8 cellular contexts compared by ENCODE assay signal in genomic region chr12:12560587-12561304, GRCh38. TPM values are rescaled to one million over a fixed set of nuclear protein-coding genes. Genes with fewer than 3 reads are reported as not detected.
DNase-seq lines count a peak whose midpoint lies in the region; ATAC-seq and TF ChIP-seq lines count a peak whose summit lies in the region.

No MANE protein-coding gene starts in this region.

- H3K9ac ChIP-seq in liver (ENCODE audit: low read depth in 1 of 2, low read length in 2 of 2): peak overlapping the region; percentile 95 to 96

- peak in 3 of 4 experiments; percentile 17 to 30 (median 26) for DNase-seq in activated CD4-positive, CD25-positive, alpha-beta regulatory T cell (lab: John Stamatoyannopoulos, UW)
- DNase-seq in activated CD4-positive, CD25-positive, alpha-beta regulatory T cell treated with anti-CD3 and anti-CD28 coated beads, Interleukin-2, amount 50 U/mL, for 72 hours: no peak
- DNase-seq in NCI-H1694 treated with DMSO at 0.1 percent for 48 hours (lab: John Stamatoyannopoulos, UW) (peak; percentile 51), activated B cell treated with CpG ODN at 0.5 μM for 24 hours (no peak), retina (no peak)
- peak; percentile 33 for DNase-seq in stimulated activated CD8-positive, alpha-beta memory T cell treated with anti-CD3 and anti-CD28 coated beads, Interleukin-12 subunit alpha, Interleukin-12 subunit beta, amount 100 ng/mL, for 1 hour (ENCODE audit: low read depth)

- H3K27ac ChIP-seq in cingulate gyrus (ENCODE audit: low read depth, low read length): peak overlapping the region; percentile 100
- H3K27ac ChIP-seq in liver (ENCODE audit: low read depth in 1 of 2, low read length in 2 of 2): peak overlapping the region; percentile 98 to 99

- intact Hi-C loops in activated B cell treated with CpG ODN at 0.5 μM for 24 hours (cut with micrococcal nuclease): loop anchor here (1.0 to 5.0 kb wide), 3 partner anchors 16 to 203 kb away; partner anchors contain the start of gene BORCS5

- no peaks in the 10 kb centered on the region for H3K9me3 Mint-ChIP-seq in activated B cell treated with CpG ODN at 0.5 μM for 24 hours

- H3K36me3 ChIP-seq in liver (ENCODE audit: control insufficient read depth in 4 of 4, insufficient read depth in 3 of 4, low read depth in 1 of 4, low read length in 3 of 4): no peaks in the 10 kb centered on the region

- H3K27me3 ChIP-seq in liver (ENCODE audit: control insufficient read depth in 4 of 4, insufficient read depth in 4 of 4, low read length in 3 of 4): no peaks in the 10 kb centered on the region

- H3K27ac Mint-ChIP-seq in activated B cell treated with CpG ODN at 0.5 μM for 24 hours: peak overlapping the region; percentile 73

- CTCF ChIA-PET in activated B cell treated with CpG ODN at 0.5 μM for 24 hours (lab: Charles Lee): no interaction called here

- H3K4me1 Mint-ChIP-seq in activated B cell treated with CpG ODN at 0.5 μM for 24 hours: peaks cover 15% of the 10 kb centered on the region

- H3K9me3 ChIP-seq in liver (ENCODE audit: control insufficient read depth in 4 of 4, low read length in 3 of 4): no peaks in the 10 kb centered on the region

- peak; percentile 36 for ATAC-seq in activated B cell treated with CpG ODN at 0.5 μM for 24 hours (ENCODE audit: low read depth)

- peaks cover 3% of the 10 kb centered on the region for H3K27me3 Mint-ChIP-seq in activated B cell treated with CpG ODN at 0.5 μM for 24 hours

- H3K4me3 Mint-ChIP-seq in activated B cell treated with CpG ODN at 0.5 μM for 24 hours: peak overlapping the region; percentile 83

- POLR2A ChIA-PET in activated B cell treated with CpG ODN at 0.5 μM for 24 hours (lab: Charles Lee): interaction anchor here (1.1 kb wide), 1 partner anchor 165 kb away, joined by 5 read pairs; no protein-coding TSS in a partner anchor

- no peak for TF ChIP-seq CTCF in activated B cell treated with CpG ODN at 0.5 μM for 24 hours (IDR thresholded peaks at IDR 0.05)
- TF ChIP-seq CTCF in liver (IDR thresholded peaks at IDR 0.05; ENCODE audit: low read depth, low read length, missing input control): no peak

- H3K4me1 ChIP-seq in liver (ENCODE audit: control insufficient read depth in 4 of 4, insufficient read depth in 4 of 4, low read length in 3 of 4): peaks cover 0 to 20% (median 4%) of the 10 kb centered on the region in 4 donors

- TF ChIP-seq RAD21 in liver (IDR thresholded peaks at IDR 0.05): peak; percentile 31 to 47

- H3K36me3 Mint-ChIP-seq in activated B cell treated with CpG ODN at 0.5 μM for 24 hours (ENCODE audit: low read depth): no peaks in the 10 kb centered on the region

- WGBS in liver: 7% methylated on average over 9 of the region's 9 CpGs

- H3K4me3 ChIP-seq in liver (ENCODE audit: low read depth in 1 of 3, low read length in 3 of 3): peak overlapping the region; percentile 48 to 91 (median 87)

TF ChIP-seq in liver, 16 proteins besides CTCF, POLR2A, EP300 and RAD21:
- TF ChIP-seq SP1 (IDR thresholded peaks at IDR 0.05): peak; percentile 53
- TF ChIP-seq NR2F2 (IDR thresholded peaks at IDR 0.05): no peak
- peak; percentile 38 for TF ChIP-seq MAX (IDR thresholded peaks at IDR 0.05)
- TF ChIP-seq TAF1 (conservative IDR thresholded peaks at IDR 0.05): peak; percentile 92
- no peak for TF ChIP-seq ATF3 (IDR thresholded peaks at IDR 0.05)
- peak; percentile 89 for TF ChIP-seq REST (IDR thresholded peaks at IDR 0.05)
- peak; percentile 56 for TF ChIP-seq ZBTB33 (IDR thresholded peaks at IDR 0.05)
- TF ChIP-seq HNF4A (conservative IDR thresholded peaks at IDR 0.05): peak in 1 of 2 donors; percentile 24
- TF ChIP-seq GABPA (IDR thresholded peaks at IDR 0.05 in 1 of 2, conservative IDR thresholded peaks at IDR 0.05 in 1 of 2): no peak
- TF ChIP-seq YY1 (IDR thresholded peaks at IDR 0.05): peak; percentile 82
- peak; percentile 9 to 43 for TF ChIP-seq RXRA (IDR thresholded peaks at IDR 0.05)
- peak in 1 of 2 donors; percentile 11 for TF ChIP-seq JUND (IDR thresholded peaks at IDR 0.05)
- TF ChIP-seq FOXA2 (IDR thresholded peaks at IDR 0.05): no peak

RNA-seq across cellular contexts. Expression of gene DUSP16, which starts 1.9 kb away (rescaled TPM):
- total RNA-seq in activated B cell treated with CpG ODN at 0.5 μM for 24 hours: 1.1 and 2.0 TPM in 2 replicates
- total RNA-seq in liver: 10 to 100 TPM in 1 of 2 donors, 1 to 10 TPM in 1; 9.9 to 56.4 TPM
- 10 to 100 TPM in 1 of 2 donors, 1 to 10 TPM in 1; 7.8 to 28.2 TPM for polyA plus RNA-seq in liver

RNA-seq across cellular contexts. Expression of gene CREBL2, which starts 50.9 kb away (rescaled TPM):
- total RNA-seq in activated B cell treated with CpG ODN at 0.5 μM for 24 hours (10.1 and 10.8 TPM in 2 replicates), liver (10 to 100 TPM; 16.1 to 27.4 TPM)
- polyA plus RNA-seq in liver: 10 to 100 TPM; 14.6 to 21.8 TPM

Comparison
In these comparisons a context has a peak if more than half of its experiments do, and no peak if none do; other contexts are left out.
1. DNase-seq: peak in activated CD4-positive, CD25-positive, alpha-beta regulatory T cell (3 of 4), NCI-H1694 treated with DMSO at 0.1 percent for 48 hours (single experiment) and stimulated activated CD8-positive, alpha-beta memory T cell treated with anti-CD3 and anti-CD28 coated beads, Interleukin-12 subunit alpha, Interleukin-12 subunit beta, amount 100 ng/mL, for 1 hour (single experiment); none in activated CD4-positive, CD25-positive, alpha-beta regulatory T cell treated with anti-CD3 and anti-CD28 coated beads, Interleukin-2, amount 50 U/mL, for 72 hours (single experiment), activated B cell treated with CpG ODN at 0.5 μM for 24 hours (single experiment) and retina (single experiment).